In the genomic region with DNA sequence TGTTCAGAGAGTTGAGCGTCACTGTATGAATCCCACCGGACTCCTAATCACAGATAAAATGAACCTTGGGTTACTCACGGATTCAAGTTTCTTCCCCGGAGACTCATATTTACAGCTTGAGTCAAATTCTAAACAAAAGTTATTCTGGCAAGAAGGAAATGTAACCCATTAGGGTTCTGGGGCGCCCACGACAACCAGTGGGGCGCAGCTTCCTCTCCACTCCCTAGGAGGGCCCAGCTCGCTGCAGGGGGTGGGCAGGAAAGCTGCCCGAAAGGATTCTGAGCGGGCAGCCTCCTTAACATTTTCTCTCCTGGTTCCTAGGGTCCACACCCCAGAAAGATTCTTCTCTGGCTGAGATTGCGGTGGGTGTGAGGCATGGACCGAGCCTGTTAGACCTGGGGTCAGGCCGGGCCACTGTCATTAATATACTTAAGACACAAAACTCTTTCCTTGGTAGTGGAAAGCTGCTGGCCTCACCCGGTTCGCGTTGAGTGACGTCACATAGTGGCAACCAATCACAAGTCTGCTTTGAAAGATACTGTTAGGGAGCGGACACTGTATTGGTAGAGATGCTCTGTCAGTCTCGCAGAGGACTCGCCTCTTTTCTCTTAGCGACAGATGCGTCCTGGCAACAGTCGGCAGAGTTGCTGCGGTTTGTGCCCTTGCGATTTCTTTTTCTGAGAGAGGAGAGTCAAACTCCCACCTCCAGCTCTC, we compare ENCODE assay signal across 1 cellular context.
TF ChIP-seq lines count a peak whose summit lies in the region.

No MANE protein-coding gene starts in this region.

TF ChIP-seq in H1, 55 proteins besides CTCF, POLR2A, EP300 and RAD21:
- TF ChIP-seq KDM4A (IDR thresholded peaks at IDR 0.05; ENCODE audit: low read depth, low read length, severe bottlenecking) (peak; percentile 63), SP2 (IDR thresholded peaks at IDR 0.05; ENCODE audit: low read length) (peak; percentile 82), SIN3A (conservative IDR thresholded peaks at IDR 0.05 in 1 of 2, IDR thresholded peaks at IDR 0.05 in 1 of 2; ENCODE audit: low read depth in 1 of 2, low read length in 2 of 2) (peak; percentile 81 to 89; a peak in 2 of 4 replicates), RFX5 (IDR thresholded peaks at IDR 0.05; ENCODE audit: borderline replicate concordance, low read depth, low read length) (peak; percentile 56; the same call in 1 of the 2 replicates), CREB1 (IDR thresholded peaks at IDR 0.05) (peak; percentile 92), CHD2 (IDR thresholded peaks at IDR 0.05; ENCODE audit: low read length) (peak; percentile 92), PHF8 (conservative IDR thresholded peaks at IDR 0.05; ENCODE audit: low read depth, low read length) (0 out of 2 replicates have a peak, but pooled peaks have one; percentile 17), SP4 (IDR thresholded peaks at IDR 0.05; ENCODE audit: low read length) (no peak), SP1 (IDR thresholded peaks at IDR 0.05; ENCODE audit: low read depth, low read length) (peak; percentile 99), EGR1 (IDR thresholded peaks at IDR 0.05; ENCODE audit: borderline replicate concordance, low read depth, low read length) (no peak), ZNF274 (IDR thresholded peaks at IDR 0.05; ENCODE audit: borderline replicate concordance, extremely low read depth, low read length) (no peak), TCF12 (IDR thresholded peaks at IDR 0.05; ENCODE audit: low read depth, low read length) (no peak), TAF1 (IDR thresholded peaks at IDR 0.05; ENCODE audit: low read depth, low read length) (no peak)
